In genomic region chr15:62110000-62110851, GRCh38 we compare ENCODE assay signal across 8 cellular contexts. TPM values are rescaled to one million over a fixed set of nuclear protein-coding genes. Genes with fewer than 3 reads are reported as not detected.
DNase-seq lines count a peak whose midpoint lies in the region; ATAC-seq and TF ChIP-seq lines count a peak whose summit lies in the region.

No MANE protein-coding gene starts in this region.

- no peaks in the 10 kb centered on the region for H3K79me2 ChIP-seq in trophoblast cell (ENCODE audit: control insufficient read depth, insufficient read depth, low read length, poor library complexity)

- peaks cover 9 to 17% of the 10 kb centered on the region in 2 experiments for H3K4me1 ChIP-seq in trophoblast cell (ENCODE audit: control insufficient read depth in 1 of 2, insufficient read depth in 2 of 2, low read length in 2 of 2)

- H4K8ac ChIP-seq in trophoblast cell (ENCODE audit: low read depth, low read length) = no peak overlapping the region

- H4K91ac ChIP-seq in trophoblast cell (ENCODE audit: low read depth, low read length) = no peak overlapping the region

- no peak overlapping the region for H3K18ac ChIP-seq in trophoblast cell (ENCODE audit: low read length)

- H3K27ac ChIP-seq in coronary artery = peak overlapping the region; percentile 21 to 67
- H3K27ac ChIP-seq in trophoblast cell (ENCODE audit: low read depth, low read length) = no peak overlapping the region

- H2BK120ac ChIP-seq in trophoblast cell (ENCODE audit: insufficient read depth, low read length, poor library complexity) = no peak overlapping the region

- H3K4me2 ChIP-seq in trophoblast cell (ENCODE audit: low read length) = no peak overlapping the region

- H3K9ac ChIP-seq in trophoblast cell (ENCODE audit: low read length) = peak overlapping the region; percentile 25

- no peak overlapping the region for H3K23ac ChIP-seq in trophoblast cell (ENCODE audit: low read length)

- H3K4ac ChIP-seq in trophoblast cell (ENCODE audit: low read depth, low read length) = no peak overlapping the region

- no peaks in the 10 kb centered on the region for H3K79me1 ChIP-seq in trophoblast cell (ENCODE audit: low read length)

- TF ChIP-seq CTCF in coronary artery (IDR thresholded peaks at IDR 0.05) = no peak

- no peaks in the 10 kb centered on the region for H3K27me3 ChIP-seq in trophoblast cell (ENCODE audit: insufficient read depth, low read length)

- no peak overlapping the region for H2AK5ac ChIP-seq in trophoblast cell (ENCODE audit: low read length)

- H3K14ac ChIP-seq in trophoblast cell (ENCODE audit: low read length) = no peak overlapping the region

- H4K12ac ChIP-seq in trophoblast cell (ENCODE audit: low read depth, low read length) = no peak overlapping the region

- WGBS in trophoblast cell (ENCODE audit: extremely low coverage, insufficient coverage, insufficient read length) = no CpG with 5 or more reads among the region's 6 CpGs

- no peak overlapping the region for H3K4me3 ChIP-seq in coronary artery
- H3K4me3 ChIP-seq in trophoblast cell (ENCODE audit: low read depth, low read length) = no peak overlapping the region

- H2BK5ac ChIP-seq in trophoblast cell (ENCODE audit: low read depth, low read length, poor library complexity) = no peak overlapping the region

- H2AFZ ChIP-seq in trophoblast cell (ENCODE audit: insufficient read depth, low read length, poor library complexity) = no peak overlapping the region

- no peaks in the 10 kb centered on the region for H3K9me3 ChIP-seq in trophoblast cell (ENCODE audit: insufficient read depth, low read depth, low read length)

- no peak overlapping the region for H2BK12ac ChIP-seq in trophoblast cell (ENCODE audit: low read length)

- DNase-seq in DMS53 (lab: John Stamatoyannopoulos, UW) (peak; percentile 65), NCI-H2227 (lab: John Stamatoyannopoulos, UW; ENCODE audit: unreplicated experiment) (peak; percentile 88), coronary artery (ENCODE audit: low spot score) (no peak), trophoblast cell (no peak), NCI-H510A treated with DMSO at 0.1 percent for 48 hours (lab: John Stamatoyannopoulos, UW) (no peak), cerebellar cortex (ENCODE audit: low spot score) (no peak)

- ATAC-seq in GM19467 (IDR thresholded peaks at IDR 0.05; ENCODE audit: unreplicated experiment) (no peak), HG02938 (IDR thresholded peaks at IDR 0.05; ENCODE audit: unreplicated experiment) (no peak)

- no peaks in the 10 kb centered on the region for H3K36me3 ChIP-seq in trophoblast cell (ENCODE audit: control insufficient read depth in 1 of 2, insufficient read depth in 2 of 2, low read length in 2 of 2)

RNA-seq across cellular contexts. Expression of gene C2CD4A, which starts 43.4 kb away (rescaled TPM):
- polyA plus RNA-seq in trophoblast cell (2013) = 0.08 TPM in 2 replicates

RNA-seq across cellular contexts. Expression of gene VPS13C, which starts 50.0 kb away (rescaled TPM):
- polyA plus RNA-seq in trophoblast cell (2013) = 9.9 and 10.4 TPM in 2 replicates

RNA-seq across cellular contexts. Expression of gene C2CD4B, which starts 54.9 kb away (rescaled TPM):
- polyA plus RNA-seq in trophoblast cell (2013) = 0.74 and 0.90 TPM in 2 replicates

Comparison
In these comparisons a context has a peak if more than half of its experiments do, and no peak if none do; other contexts are left out.
1. DNase-seq: peak in DMS53 (single experiment) and NCI-H2227 (single experiment); none in coronary artery (single experiment), trophoblast cell (0 of 2), NCI-H510A treated with DMSO at 0.1 percent for 48 hours (single experiment) and cerebellar cortex (single experiment).